20 cellular contexts compared by ENCODE assay signal in the genomic region with DNA sequence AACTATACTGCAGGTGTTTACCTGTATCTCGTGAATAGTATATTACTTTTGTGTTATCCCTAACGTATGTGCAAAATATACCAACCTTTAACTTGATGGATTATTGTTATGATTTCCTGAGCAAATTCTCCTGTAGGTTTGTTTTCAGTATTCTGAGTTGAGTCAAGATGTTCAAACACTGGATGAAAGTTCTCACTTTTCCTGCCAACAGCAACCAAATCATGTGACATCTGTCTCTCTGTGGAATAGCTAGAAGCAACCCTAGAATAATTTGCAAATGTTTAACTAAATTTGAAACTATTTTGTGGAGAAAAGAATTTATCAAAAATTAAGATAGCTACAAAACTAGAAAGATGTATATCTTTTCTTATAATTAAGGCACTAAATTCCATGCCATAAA.
"Had no signal": no experiment of that assay in that cellular context is flagged by ENCODE, and none has a peak within 500 bp of the region (broad histone marks: within the 10 kb centered on the region; RNA-seq: fewer than 3 reads in every experiment).

No MANE protein-coding gene starts in this region.

- H3K4me1 ChIP-seq: ascending aorta, upper lobe of left lung had no signal

- H3K27me3 ChIP-seq: ascending aorta, neutrophil, upper lobe of left lung had no signal

- H3K27ac ChIP-seq: ascending aorta, neutrophil, upper lobe of left lung had no signal

- DNase-seq: activated CD4-positive, alpha-beta memory T cell treated with anti-CD3 and anti-CD28 coated beads for 36 hours; activated CD8-positive, alpha-beta memory T cell treated with anti-CD3 and anti-CD28 coated beads, Interleukin-2, amount 10 ng/mL, durations not matched to agents 7 days and 5 days; activated naive CD4-positive, alpha-beta T cell treated with anti-CD3 and anti-CD28 coated beads for 36 hours; activated naive CD8-positive, alpha-beta T cell treated with anti-CD3 and anti-CD28 coated beads, Interleukin-2, amount 50 U/mL, for 24 hours; activated T-cell treated with anti-CD3 and anti-CD28 coated beads, Interleukin-2, amount 50 U/mL, for 1 hour; endodermal cell; hypothalamus; mucosa of descending colon; naive thymus-derived CD4-positive, alpha-beta T cell; SK-N-SH; small intestine; stimulated activated CD4-positive, alpha-beta T cell treated with anti-CD3 and anti-CD28 coated beads, Interleukin-4, amount 100 ng/mL, for 24 hours; stimulated activated naive CD4-positive, alpha-beta T cell; T-helper 1 cell; T1000; upper lobe of left lung had no signal

- H3K9me3 ChIP-seq: ascending aorta, mucosa of descending colon, neutrophil, SK-N-SH, upper lobe of left lung had no signal

- H3K9ac ChIP-seq: SK-N-SH had no signal

- H3K4me3 ChIP-seq: ascending aorta, lung, mucosa of descending colon, upper lobe of left lung had no signal

- ATAC-seq: activated CD8-positive, alpha-beta memory T cell treated with anti-CD3 and anti-CD28 coated beads, Interleukin-2, amount 10 ng/mL, durations not matched to agents 7 days and 5 days; activated naive CD8-positive, alpha-beta T cell treated with anti-CD3 and anti-CD28 coated beads, Interleukin-2, amount 50 U/mL, for 24 hours; mucosa of descending colon; naive thymus-derived CD4-positive, alpha-beta T cell had no signal

- FAIRE-seq: bronchial epithelial cell had no signal

- H3K36me3 ChIP-seq: upper lobe of left lung had no signal
